Comparison of ENCODE assay signal across 13 cellular contexts in the genomic region with DNA sequence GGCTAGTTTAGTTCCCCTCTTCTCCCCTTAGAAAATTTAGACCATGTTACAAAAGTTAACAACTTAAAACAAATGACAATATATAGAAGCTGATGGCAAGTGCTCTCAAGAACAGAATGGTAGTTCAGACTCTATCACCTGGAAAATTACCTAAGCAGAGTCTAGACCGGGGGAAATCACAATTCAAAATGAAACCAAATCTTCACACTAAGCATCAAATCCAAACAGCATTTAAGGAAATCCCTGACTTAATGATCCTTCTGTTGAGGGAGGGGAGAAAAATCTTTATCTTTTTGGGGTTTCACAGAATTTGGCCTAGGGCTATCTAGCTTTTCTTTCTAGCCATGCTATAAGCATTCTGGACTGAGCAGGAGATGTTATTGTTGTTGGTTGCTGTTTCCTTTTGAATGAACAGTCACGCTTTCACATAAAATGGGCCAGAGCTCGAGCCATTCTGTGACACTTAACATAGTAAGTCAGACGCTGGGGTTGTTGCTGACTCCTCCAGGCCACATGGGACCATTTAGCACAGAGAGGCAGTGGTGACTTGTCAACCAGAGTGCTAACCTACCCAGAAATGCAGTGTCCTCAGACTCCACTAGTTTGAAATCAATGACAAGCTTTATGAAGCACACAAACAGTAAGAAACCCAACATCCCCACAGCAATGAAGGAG. TPM values are rescaled to one million over a fixed set of nuclear protein-coding genes. Genes with fewer than 3 reads are reported as not detected.
A peak's percentile ranks its signal among the peaks of the same experiment; 100 is the strongest.
DNase-seq lines count a peak whose midpoint lies in the region; ATAC-seq and TF ChIP-seq lines count a peak whose summit lies in the region.
"Had no signal": no experiment of that assay in that cellular context is flagged by ENCODE, and none has a peak within 500 bp of the region (broad histone marks: within the 10 kb centered on the region; RNA-seq: fewer than 3 reads in every experiment).

No MANE protein-coding gene starts in this region.

- H3K36me3 ChIP-seq in BE2C, result no peaks in the 10 kb centered on the region
- H3K36me3 ChIP-seq: HAP-1, neural progenitor cell, vagina had no signal

- H3K4me1 Mint-ChIP-seq in WTC11, result peaks cover 5% of the 10 kb centered on the region
- peaks cover 4% of the 10 kb centered on the region for H3K4me1 Mint-ChIP-seq in activated T-cell treated with anti-CD3 and anti-CD28 coated beads, Interleukin-2, amount 50 U/mL, for 4 hours (ENCODE audit: low read depth)
- H3K4me1 Mint-ChIP-seq: activated naive CD8-positive, alpha-beta T cell treated with anti-CD3 and anti-CD28 coated beads, Interleukin-2, amount 10 ng/mL, durations not matched to agents 7 days and 5 days; neural progenitor cell had no signal

- no peak for TF ChIP-seq CTCF in VCaP (conservative IDR thresholded peaks at IDR 0.05)
- no peak for TF ChIP-seq CTCF in BE2C (IDR thresholded peaks at IDR 0.05; ENCODE audit: low read depth, low read length)
- no peak for TF ChIP-seq CTCF in WTC11 (IDR thresholded peaks at IDR 0.05)

- H3K27me3 ChIP-seq in BE2C, result peaks cover 2% of the 10 kb centered on the region
- H3K27me3 ChIP-seq: neural progenitor cell, vagina had no signal

- H3K4me1 ChIP-seq in BE2C, result no peaks in the 10 kb centered on the region
- H3K4me1 ChIP-seq: neural progenitor cell, vagina had no signal

- DNase-seq in BE2C (no peak), WTC11 (ENCODE audit: low spot score) (no peak)
- DNase-seq in activated T-cell treated with anti-CD3 and anti-CD28 coated beads, Interleukin-2, amount 50 U/mL, for 4 hours, result no peak
- no peak for DNase-seq in stimulated activated CD4-positive, alpha-beta T cell treated with anti-CD3 and anti-CD28 coated beads, Interleukin-4, amount 100 ng/mL, for 24 hours
- DNase-seq: activated naive CD8-positive, alpha-beta T cell treated with anti-CD3 and anti-CD28 coated beads, Interleukin-2, amount 10 ng/mL, durations not matched to agents 7 days and 5 days; DMS 273 treated with DMSO at 0.1 percent for 48 hours had no signal

- H3K4me3 ChIP-seq in BE2C (ENCODE audit: low read depth, low read length), result no peak overlapping the region
- H3K4me3 ChIP-seq: HAP-1, neural progenitor cell, vagina had no signal

- no peaks in the 10 kb centered on the region for H3K9me3 ChIP-seq in BE2C
- H3K9me3 ChIP-seq: HAP-1, vagina had no signal

- H3K27ac ChIP-seq in VCaP, result peak overlapping the region; percentile 37
- H3K27ac ChIP-seq: neural progenitor cell, vagina had no signal

- peak; percentile 73 for ATAC-seq in GM18511 (IDR thresholded peaks at IDR 0.05; ENCODE audit: unreplicated experiment)
- ATAC-seq in GM21360 (IDR thresholded peaks at IDR 0.05; ENCODE audit: unreplicated experiment), result peak; percentile 81
- peak; percentile 58 for ATAC-seq in HG03039 (IDR thresholded peaks at IDR 0.05; ENCODE audit: unreplicated experiment)
- ATAC-seq in WTC11, result no peak
- ATAC-seq in activated T-cell treated with anti-CD3 and anti-CD28 coated beads, Interleukin-2, amount 50 U/mL, for 4 hours, result no peak

- peaks cover 21% of the 10 kb centered on the region for H3K9me3 Mint-ChIP-seq in WTC11
- peaks cover 16% of the 10 kb centered on the region for H3K9me3 Mint-ChIP-seq in activated T-cell treated with anti-CD3 and anti-CD28 coated beads, Interleukin-2, amount 50 U/mL, for 4 hours

- H3K27ac Mint-ChIP-seq in WTC11, result no peak overlapping the region
- H3K27ac Mint-ChIP-seq: activated naive CD8-positive, alpha-beta T cell treated with anti-CD3 and anti-CD28 coated beads, Interleukin-2, amount 10 ng/mL, durations not matched to agents 7 days and 5 days; neural progenitor cell had no signal

- CTCF ChIA-PET in WTC11 (lab: Charles Lee), result no interaction called here

- no peaks in the 10 kb centered on the region; the same call in none of the 2 replicates for H3K27me3 Mint-ChIP-seq in WTC11 (ENCODE audit: low read depth)
- peaks cover 20% of the 10 kb centered on the region for H3K27me3 Mint-ChIP-seq in activated T-cell treated with anti-CD3 and anti-CD28 coated beads, Interleukin-2, amount 50 U/mL, for 4 hours (ENCODE audit: low read depth)

- POLR2A ChIA-PET in WTC11 (lab: Charles Lee), result no interaction called here

- no peak overlapping the region for H3K4me3 Mint-ChIP-seq in WTC11
- H3K4me3 Mint-ChIP-seq in activated T-cell treated with anti-CD3 and anti-CD28 coated beads, Interleukin-2, amount 50 U/mL, for 4 hours, result no peak overlapping the region
- H3K4me3 Mint-ChIP-seq: activated naive CD8-positive, alpha-beta T cell treated with anti-CD3 and anti-CD28 coated beads, Interleukin-2, amount 10 ng/mL, durations not matched to agents 7 days and 5 days; neural progenitor cell had no signal

- H3K36me3 Mint-ChIP-seq in WTC11, result no peaks in the 10 kb centered on the region
- H3K36me3 Mint-ChIP-seq in activated T-cell treated with anti-CD3 and anti-CD28 coated beads, Interleukin-2, amount 50 U/mL, for 4 hours (ENCODE audit: insufficient read depth), result no peaks in the 10 kb centered on the region
- H3K36me3 Mint-ChIP-seq: activated naive CD8-positive, alpha-beta T cell treated with anti-CD3 and anti-CD28 coated beads, Interleukin-2, amount 10 ng/mL, durations not matched to agents 7 days and 5 days; neural progenitor cell had no signal

TF ChIP-seq in WTC11, 78 proteins besides CTCF, POLR2A, EP300 and RAD21:
- TF ChIP-seq SP1 (CRISPR knock-in tag; conservative IDR thresholded peaks at IDR 0.05) (no peak), ZNF263 (CRISPR knock-in tag; IDR thresholded peaks at IDR 0.05; ENCODE audit: low read depth) (no peak), NFYB (CRISPR knock-in tag; conservative IDR thresholded peaks at IDR 0.05; ENCODE audit: low read depth) (no peak), MLX (CRISPR knock-in tag; IDR thresholded peaks at IDR 0.05) (no peak), FOXK1 (CRISPR knock-in tag; IDR thresholded peaks at IDR 0.05) (no peak), ETV6 (CRISPR knock-in tag; IDR thresholded peaks at IDR 0.05) (no peak), ZNF317 (CRISPR knock-in tag; IDR thresholded peaks at IDR 0.05; ENCODE audit: borderline replicate concordance, low read depth) (no peak), MYBL2 (CRISPR knock-in tag; IDR thresholded peaks at IDR 0.05) (no peak)
- TF ChIP-seq, protein P1, sequence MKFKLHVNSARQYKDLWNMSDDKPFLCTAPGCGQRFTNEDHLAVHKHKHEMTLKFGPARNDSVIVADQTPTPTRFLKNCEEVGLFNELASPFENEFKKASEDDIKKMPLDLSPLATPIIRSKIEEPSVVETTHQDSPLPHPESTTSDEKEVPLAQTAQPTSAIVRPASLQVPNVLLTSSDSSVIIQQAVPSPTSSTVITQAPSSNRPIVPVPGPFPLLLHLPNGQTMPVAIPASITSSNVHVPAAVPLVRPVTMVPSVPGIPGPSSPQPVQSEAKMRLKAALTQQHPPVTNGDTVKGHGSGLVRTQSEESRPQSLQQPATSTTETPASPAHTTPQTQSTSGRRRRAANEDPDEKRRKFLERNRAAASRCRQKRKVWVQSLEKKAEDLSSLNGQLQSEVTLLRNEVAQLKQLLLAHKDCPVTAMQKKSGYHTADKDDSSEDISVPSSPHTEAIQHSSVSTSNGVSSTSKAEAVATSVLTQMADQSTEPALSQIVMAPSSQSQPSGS (CRISPR knock-in tag; IDR thresholded peaks at IDR 0.05; ENCODE audit: borderline replicate concordance, low read depth), result no peak
- TF ChIP-seq, protein P2, sequence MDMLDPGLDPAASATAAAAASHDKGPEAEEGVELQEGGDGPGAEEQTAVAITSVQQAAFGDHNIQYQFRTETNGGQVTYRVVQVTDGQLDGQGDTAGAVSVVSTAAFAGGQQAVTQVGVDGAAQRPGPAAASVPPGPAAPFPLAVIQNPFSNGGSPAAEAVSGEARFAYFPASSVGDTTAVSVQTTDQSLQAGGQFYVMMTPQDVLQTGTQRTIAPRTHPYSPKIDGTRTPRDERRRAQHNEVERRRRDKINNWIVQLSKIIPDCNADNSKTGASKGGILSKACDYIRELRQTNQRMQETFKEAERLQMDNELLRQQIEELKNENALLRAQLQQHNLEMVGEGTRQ (CRISPR knock-in tag; IDR thresholded peaks at IDR 0.05), result no peak
- TF ChIP-seq, protein P3, sequence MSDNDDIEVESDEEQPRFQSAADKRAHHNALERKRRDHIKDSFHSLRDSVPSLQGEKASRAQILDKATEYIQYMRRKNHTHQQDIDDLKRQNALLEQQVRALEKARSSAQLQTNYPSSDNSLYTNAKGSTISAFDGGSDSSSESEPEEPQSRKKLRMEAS (CRISPR knock-in tag; IDR thresholded peaks at IDR 0.05), result no peak

RNA-seq across cellular contexts. Expression of gene LSM6, which starts 16.0 kb away (rescaled TPM):
- 21.3 TPM for polyA plus RNA-seq in BE2C (2012; ENCODE audit: insufficient read depth, insufficient read length, low read depth)
- 58.2 to 70.3 TPM (median 65.2 TPM) in 3 replicates for total RNA-seq in WTC11 (2021)
- total RNA-seq in activated T-cell treated with anti-CD3 and anti-CD28 coated beads, Interleukin-2, amount 50 U/mL, for 4 hours, result 10 to 100 TPM; 80.2 to 98.9 (median 85.6) TPM

RNA-seq across cellular contexts. Expression of gene REELD1, which starts 54.8 kb away (rescaled TPM):
- polyA plus RNA-seq in BE2C (2012; ENCODE audit: insufficient read depth, insufficient read length, low read depth), result 0.80 TPM
- not detected in 3 replicates for total RNA-seq in WTC11 (2021)
- total RNA-seq in activated T-cell treated with anti-CD3 and anti-CD28 coated beads, Interleukin-2, amount 50 U/mL, for 4 hours, result under 1 TPM; 0.16 to 0.58 (median 0.43) TPM

Comparison
In these comparisons a context has a peak if more than half of its experiments do, and no peak if none do; other contexts are left out.
1. ATAC-seq: peak in GM18511 (single experiment), GM21360 (single experiment) and HG03039 (single experiment); none in WTC11 (single experiment) and activated T-cell treated with anti-CD3 and anti-CD28 coated beads, Interleukin-2, amount 50 U/mL, for 4 hours (0 of 2).